Comparison of ENCODE assay signal across 8 cellular contexts in genomic region chr10:3623746-3624145, GRCh38.
DNase-seq lines count a peak whose midpoint lies in the region; ATAC-seq and TF ChIP-seq lines count a peak whose summit lies in the region.

No MANE protein-coding gene starts in this region.

- no peak for DNase-seq in activated naive CD8-positive, alpha-beta T cell treated with anti-CD3 and anti-CD28 coated beads, Interleukin-2, amount 50 U/mL, for 24 hours
- no peak for DNase-seq in activated naive CD8-positive, alpha-beta T cell treated with anti-CD3 and anti-CD28 coated beads for 36 hours
- no peak for DNase-seq in foreskin keratinocyte
- DNase-seq in upper lobe of right lung, result no peak
- DNase-seq in activated effector memory CD4-positive, alpha-beta T cell treated with Interleukin-2 at 50 U/mL for 16 hours, result no peak
- DNase-seq in NCI-H187 (lab: John Stamatoyannopoulos, UW), result no peak
- DNase-seq in effector CD4-positive, alpha-beta T cell, result no peak

- peaks cover 4% of the 10 kb centered on the region for H3K9me3 ChIP-seq in upper lobe of right lung

- H3K9me3 Mint-ChIP-seq in activated naive CD8-positive, alpha-beta T cell treated with anti-CD3 and anti-CD28 coated beads, Interleukin-2, amount 50 U/mL, for 24 hours, result peaks cover 11% of the 10 kb centered on the region
- peaks cover 14% of the 10 kb centered on the region for H3K9me3 Mint-ChIP-seq in activated naive CD8-positive, alpha-beta T cell treated with anti-CD3 and anti-CD28 coated beads for 36 hours
- peaks cover 10 to 15% (median 14%) of the 10 kb centered on the region in 3 donors for H3K9me3 Mint-ChIP-seq in IgD-negative memory B cell

- TF ChIP-seq CTCF in foreskin keratinocyte (conservative IDR thresholded peaks at IDR 0.05) (no peak), upper lobe of right lung (IDR thresholded peaks at IDR 0.05) (no peak)

- H3K4me3 Mint-ChIP-seq in activated naive CD8-positive, alpha-beta T cell treated with anti-CD3 and anti-CD28 coated beads, Interleukin-2, amount 50 U/mL, for 24 hours, result peak overlapping the region; percentile 6
- H3K4me3 Mint-ChIP-seq in activated naive CD8-positive, alpha-beta T cell treated with anti-CD3 and anti-CD28 coated beads for 36 hours, result no peak overlapping the region
- peak overlapping the region in 3 of 4 donors; percentile 5 to 68 (median 10) for H3K4me3 Mint-ChIP-seq in IgD-negative memory B cell

- peaks cover 6% of the 10 kb centered on the region for H3K27me3 Mint-ChIP-seq in activated naive CD8-positive, alpha-beta T cell treated with anti-CD3 and anti-CD28 coated beads, Interleukin-2, amount 50 U/mL, for 24 hours
- peaks cover 13% of the 10 kb centered on the region for H3K27me3 Mint-ChIP-seq in activated naive CD8-positive, alpha-beta T cell treated with anti-CD3 and anti-CD28 coated beads for 36 hours
- peaks cover 13% of the 10 kb centered on the region for H3K27me3 Mint-ChIP-seq in IgD-negative memory B cell

- peaks cover 39% of the 10 kb centered on the region for H3K4me1 Mint-ChIP-seq in activated naive CD8-positive, alpha-beta T cell treated with anti-CD3 and anti-CD28 coated beads, Interleukin-2, amount 50 U/mL, for 24 hours
- H3K4me1 Mint-ChIP-seq in activated naive CD8-positive, alpha-beta T cell treated with anti-CD3 and anti-CD28 coated beads for 36 hours, result peaks cover 17% of the 10 kb centered on the region
- peaks cover 19 to 27% (median 24%) of the 10 kb centered on the region in 3 donors for H3K4me1 Mint-ChIP-seq in IgD-negative memory B cell

- H3K27ac Mint-ChIP-seq in activated naive CD8-positive, alpha-beta T cell treated with anti-CD3 and anti-CD28 coated beads, Interleukin-2, amount 50 U/mL, for 24 hours, result peak overlapping the region; percentile 89
- H3K27ac Mint-ChIP-seq in activated naive CD8-positive, alpha-beta T cell treated with anti-CD3 and anti-CD28 coated beads for 36 hours, result no peak overlapping the region
- H3K27ac Mint-ChIP-seq in IgD-negative memory B cell, result no peak overlapping the region

- H3K4me1 ChIP-seq in foreskin keratinocyte, result peaks cover 10% of the 10 kb centered on the region
- H3K4me1 ChIP-seq in upper lobe of right lung, result no peaks in the 10 kb centered on the region

- peaks cover 8% of the 10 kb centered on the region for H3K36me3 Mint-ChIP-seq in activated naive CD8-positive, alpha-beta T cell treated with anti-CD3 and anti-CD28 coated beads, Interleukin-2, amount 50 U/mL, for 24 hours (ENCODE audit: low read depth)
- H3K36me3 Mint-ChIP-seq in activated naive CD8-positive, alpha-beta T cell treated with anti-CD3 and anti-CD28 coated beads for 36 hours, result peaks cover 8% of the 10 kb centered on the region
- H3K36me3 Mint-ChIP-seq in IgD-negative memory B cell, result peaks cover 2% of the 10 kb centered on the region

- no peaks in the 10 kb centered on the region for H3K36me3 ChIP-seq in upper lobe of right lung

- H3K27ac ChIP-seq in foreskin keratinocyte (peak overlapping the region; percentile 62), upper lobe of right lung (no peak overlapping the region)

- intact Hi-C loops in upper lobe of right lung (cut with DNase I), result no loop called here

- ATAC-seq in activated naive CD8-positive, alpha-beta T cell treated with anti-CD3 and anti-CD28 coated beads, Interleukin-2, amount 50 U/mL, for 24 hours, result no peak
- no peak for ATAC-seq in foreskin keratinocyte
- ATAC-seq in upper lobe of right lung, result peak; percentile 71

- H3K4me3 ChIP-seq in upper lobe of right lung, result no peak overlapping the region

- no peaks in the 10 kb centered on the region for H3K27me3 ChIP-seq in foreskin keratinocyte
- no peaks in the 10 kb centered on the region for H3K27me3 ChIP-seq in upper lobe of right lung
